In the genomic region with DNA sequence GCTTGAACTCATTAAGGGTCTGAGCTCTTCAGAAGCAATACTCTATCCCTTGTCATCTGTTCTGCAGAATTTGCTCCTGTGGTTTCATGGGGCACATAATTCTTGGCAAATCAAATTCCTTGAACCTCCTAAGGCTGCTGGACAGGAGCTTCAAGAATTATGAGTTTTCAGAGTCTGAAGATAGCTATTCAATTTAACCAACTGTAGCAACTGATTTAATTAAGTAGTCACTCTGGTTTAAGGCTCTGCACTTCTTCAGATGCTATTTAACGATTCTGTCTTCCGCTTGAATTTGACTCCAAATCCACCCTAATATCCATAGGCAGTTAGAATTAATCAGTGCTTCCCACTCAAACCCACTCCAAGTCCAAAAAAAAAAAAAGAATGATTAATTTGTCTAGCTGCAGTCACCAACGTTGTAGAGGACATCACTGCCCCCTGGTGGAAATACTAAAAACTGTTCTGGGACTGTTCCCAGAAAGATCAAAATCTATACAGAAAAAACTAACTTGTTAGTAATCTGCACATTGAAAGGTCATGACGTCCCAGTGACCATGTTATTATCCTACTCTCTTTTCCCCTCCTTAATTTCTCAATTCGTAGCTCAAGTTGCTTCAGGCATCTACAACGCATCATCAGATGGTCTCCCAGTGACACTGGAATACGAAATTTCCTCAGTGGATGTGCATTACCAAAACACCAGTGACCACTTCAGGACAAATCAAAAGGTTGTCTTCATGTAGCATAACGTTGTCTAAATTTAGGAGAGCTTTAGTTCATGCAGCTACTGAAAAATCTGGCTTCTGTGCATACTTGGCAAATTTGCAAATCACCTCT, we compare ENCODE assay signal across 8 cellular contexts.
A peak's percentile ranks its signal among the peaks of the same experiment; 100 is the strongest.
DNase-seq lines count a peak whose midpoint lies in the region; ATAC-seq and TF ChIP-seq lines count a peak whose summit lies in the region.

No MANE protein-coding gene starts in this region.

- H3K4me3 ChIP-seq in ascending aorta, result no peak overlapping the region
- H3K4me3 ChIP-seq in testis, result no peak overlapping the region

- no peaks in the 10 kb centered on the region for H3K9me3 ChIP-seq in ascending aorta
- H3K9me3 ChIP-seq in testis, result no peaks in the 10 kb centered on the region

- intact Hi-C loops in ascending aorta (cut with DNase I), result loop anchor here (2.0 to 5.0 kb wide), 2 partner anchors 128 to 946 kb away; no protein-coding TSS in a partner anchor
- intact Hi-C loops in testis (cut with DNase I; ENCODE audit: low total_unique reads), result no loop called here

- TF ChIP-seq CTCF in ascending aorta (IDR thresholded peaks at IDR 0.05) (peak in 2 of 3 experiments; percentile 45 to 58), testis (IDR thresholded peaks at IDR 0.05) (peak in 1 of 3 experiments; percentile 64)

- no peak overlapping the region for H3K27ac ChIP-seq in ascending aorta
- H3K27ac ChIP-seq in testis, result no peak overlapping the region

- 19 to 25% methylated on average over 8 of the region's 8 CpGs for WGBS in testis, 2 donors

- DNase-seq in DMS114 treated with DMSO at 0.1 percent for 48 hours (lab: John Stamatoyannopoulos, UW; ENCODE audit: unreplicated experiment) (peak; percentile 58), NCI-H226 (peak; percentile 16), ascending aorta (ENCODE audit: low spot score in 2 of 2) (no peak), inferior parietal cortex (ENCODE audit: extremely low spot score) (peak; percentile 78), testis (peak; percentile 39)
- DNase-seq in activated T-cell treated with anti-CD3 and anti-CD28 coated beads, Interleukin-2, amount 50 U/mL, for 1 hour, result no peak

- TF ChIP-seq POLR2A in testis (IDR thresholded peaks at IDR 0.05), result no peak

- H3K27me3 ChIP-seq in ascending aorta, result no peaks in the 10 kb centered on the region
- no peaks in the 10 kb centered on the region for H3K27me3 ChIP-seq in testis

- peak; percentile 45 for ATAC-seq in GM21381 (IDR thresholded peaks at IDR 0.05; ENCODE audit: unreplicated experiment)
- ATAC-seq in GM19023 (IDR thresholded peaks at IDR 0.05; ENCODE audit: unreplicated experiment), result no peak

- no peaks in the 10 kb centered on the region for H3K4me1 ChIP-seq in ascending aorta
- H3K4me1 ChIP-seq in testis, result no peaks in the 10 kb centered on the region

- no peaks in the 10 kb centered on the region for H3K36me3 ChIP-seq in ascending aorta
- no peaks in the 10 kb centered on the region for H3K36me3 ChIP-seq in testis (ENCODE audit: low read depth, missing control alignments)

Comparison
In these comparisons a context has a peak if more than half of its experiments do, and no peak if none do; other contexts are left out.
1. DNase-seq: peak in DMS114 treated with DMSO at 0.1 percent for 48 hours (single experiment), NCI-H226 (single experiment), inferior parietal cortex (single experiment) and testis (single experiment); none in ascending aorta (0 of 2) and activated T-cell treated with anti-CD3 and anti-CD28 coated beads, Interleukin-2, amount 50 U/mL, for 1 hour (single experiment).